8 cellular contexts compared by ENCODE assay signal in genomic region chr12:62006076-62006732, GRCh38.
A peak's percentile ranks its signal among the peaks of the same experiment; 100 is the strongest.
DNase-seq lines count a peak whose midpoint lies in the region; ATAC-seq and TF ChIP-seq lines count a peak whose summit lies in the region.

No MANE protein-coding gene starts in this region.

- H3K9me2 ChIP-seq in GM23338 (ENCODE audit: insufficient read depth): peaks cover 9% of the 10 kb centered on the region; the same call in 1 of the 2 replicates

- H3K9me3 ChIP-seq in right atrium auricular region (no peaks in the 10 kb centered on the region), aorta (ENCODE audit: control insufficient read depth, low read length) (no peaks in the 10 kb centered on the region)

- H3K4me3 ChIP-seq in right atrium auricular region: no peak overlapping the region
- H3K4me3 ChIP-seq in GM23338: no peak overlapping the region
- no peak overlapping the region for H3K4me3 ChIP-seq in aorta (ENCODE audit: low read length in 2 of 2)

- ATAC-seq in GM23338: no peak; the same call in 2 of the 3 replicates
- no peak for ATAC-seq in HG03175 (IDR thresholded peaks at IDR 0.05; ENCODE audit: unreplicated experiment)
- ATAC-seq in aorta (ENCODE audit: low FRiP score): no peak

- H3K27me3 ChIP-seq in right atrium auricular region (no peaks in the 10 kb centered on the region), GM23338 (ENCODE audit: insufficient read depth) (no peaks in the 10 kb centered on the region), aorta (ENCODE audit: control insufficient read depth in 1 of 2, insufficient read depth in 2 of 2, low read length in 1 of 2) (no peaks in the 10 kb centered on the region)

- peak; percentile 28 to 65 for TF ChIP-seq CTCF in right atrium auricular region (IDR thresholded peaks at IDR 0.05)
- peak; percentile 76 to 90 for TF ChIP-seq CTCF in GM23338 (conservative IDR thresholded peaks at IDR 0.05; ENCODE audit: low read depth in 2 of 2)

- H3K4me1 Mint-ChIP-seq in GM23338: peaks cover 2% of the 10 kb centered on the region; the same call in 2 of the 3 replicates

- intact Hi-C loops in cardiac septum (cut with DNase I): no loop called here
- intact Hi-C loops in aorta (cut with DNase I): loop anchor here in 1 of 2 donors (10.0 kb wide), 1 partner anchor 119 kb away; no protein-coding TSS in a partner anchor

- H3K4me3 Mint-ChIP-seq in GM23338: no peak overlapping the region

- no peaks in the 10 kb centered on the region for H3K79me2 ChIP-seq in GM23338 (replicated peaks; ENCODE audit: insufficient read depth)

- H3K36me3 Mint-ChIP-seq in GM23338 (ENCODE audit: low read depth): no peaks in the 10 kb centered on the region

- H3K27ac Mint-ChIP-seq in GM23338: peak overlapping the region; percentile 91

- peaks cover 9% of the 10 kb centered on the region; the same call in 2 of the 3 replicates for H3K9me3 Mint-ChIP-seq in GM23338

- no peaks in the 10 kb centered on the region for H4K20me1 ChIP-seq in GM23338 (replicated peaks; ENCODE audit: insufficient read depth)

- H3K4me2 ChIP-seq in GM23338: no peak overlapping the region

- no peak for DNase-seq in right atrium auricular region (ENCODE audit: low spot score)
- DNase-seq in cardiac septum (ENCODE audit: low spot score): no peak
- DNase-seq in GM23338 (ENCODE audit: low spot score): peak; percentile 73
- DNase-seq in NCI-H146 treated with DMSO at 0.1 percent for 48 hours (lab: John Stamatoyannopoulos, UW; ENCODE audit: unreplicated experiment): peak; percentile 2
- DNase-seq in astrocyte of the hippocampus (ENCODE audit: low read depth, low spot score): peak; percentile 51
- DNase-seq in kidney glomerular epithelial cell (lab: John Stamatoyannopoulos, UW): peak; percentile 11
- no peak for DNase-seq in aorta

- no peak overlapping the region for H3K27ac ChIP-seq in right atrium auricular region
- H3K27ac ChIP-seq in GM23338 (ENCODE audit: low read depth): no peak overlapping the region
- no peak overlapping the region for H3K27ac ChIP-seq in aorta (ENCODE audit: low read depth in 1 of 2, low read length in 2 of 2)

- H3F3A ChIP-seq in GM23338 (replicated peaks; ENCODE audit: low read depth): no peaks in the 10 kb centered on the region

- H3K27me3 Mint-ChIP-seq in GM23338 (ENCODE audit: insufficient read depth, low read depth, poor library complexity): no peaks in the 10 kb centered on the region

- no peak overlapping the region for H2AFZ ChIP-seq in GM23338

- no peaks in the 10 kb centered on the region for H3K36me3 ChIP-seq in right atrium auricular region
- H3K36me3 ChIP-seq in GM23338 (ENCODE audit: insufficient read depth): no peaks in the 10 kb centered on the region
- H3K36me3 ChIP-seq in aorta (ENCODE audit: control insufficient read depth in 1 of 2, insufficient read depth in 2 of 2, low read length in 1 of 2): no peaks in the 10 kb centered on the region

- WGBS in aorta, 2 donors: 48 to 66% methylated on average over 5 of the region's 5 CpGs

- H3K4me1 ChIP-seq in right atrium auricular region: no peaks in the 10 kb centered on the region
- no peaks in the 10 kb centered on the region; the same call in 1 of the 2 replicates for H3K4me1 ChIP-seq in GM23338 (ENCODE audit: insufficient read depth)
- H3K4me1 ChIP-seq in aorta (ENCODE audit: control insufficient read depth in 1 of 2, insufficient read depth in 2 of 2, low read length in 2 of 2): no peaks in the 10 kb centered on the region

TF ChIP-seq in GM23338, 12 proteins besides CTCF, POLR2A, EP300 and RAD21:
- no peak for TF ChIP-seq ETS1 (IDR thresholded peaks at IDR 0.05)
- TF ChIP-seq ZNF462 (CRISPR knock-in tag; IDR thresholded peaks at IDR 0.05): no peak
- no peak for TF ChIP-seq CREB1 (CRISPR knock-in tag; IDR thresholded peaks at IDR 0.05; ENCODE audit: low read depth)
- TF ChIP-seq ZNF331 (CRISPR knock-in tag; IDR thresholded peaks at IDR 0.05; ENCODE audit: low read depth): no peak
- TF ChIP-seq EZH2phosphoT487 (IDR thresholded peaks at IDR 0.05; ENCODE audit: unreplicated experiment): no peak

Comparison
In these comparisons a context has a peak if more than half of its experiments do, and no peak if none do; other contexts are left out.
1. DNase-seq: peak in GM23338 (single experiment), NCI-H146 treated with DMSO at 0.1 percent for 48 hours (single experiment), astrocyte of the hippocampus (single experiment) and kidney glomerular epithelial cell (single experiment); none in right atrium auricular region (single experiment), cardiac septum (single experiment) and aorta (0 of 2).